Comparison of ENCODE assay signal across 1 cellular context in genomic region chr2:170928824-170929685, GRCh38.
TF ChIP-seq lines count a peak whose summit lies in the region.

Gene GORASP2 (plus strand): TSS chr2:170929253. CDS start chr2:170929341, 88 bp downstream.

TF ChIP-seq in HepG2, 621 proteins besides CTCF, POLR2A, EP300 and RAD21 (continued from another document and continues in another):
- peak; percentile 93; the same call in 1 of the 2 replicates for TF ChIP-seq ZBTB25 (CRISPR knock-in tag; IDR thresholded peaks at IDR 0.05)
- peak in 1 of 2 experiments; percentile 99; a peak in 2 of 4 replicates for TF ChIP-seq KLF16 (CRISPR knock-in tag; IDR thresholded peaks at IDR 0.05)
- peak; percentile 70; the same call in 1 of the 2 replicates for TF ChIP-seq ZNF235 (CRISPR knock-in tag; IDR thresholded peaks at IDR 0.05; ENCODE audit: borderline replicate concordance)
- peak; percentile 73; the same call in 1 of the 2 replicates for TF ChIP-seq GZF1 (CRISPR knock-in tag; IDR thresholded peaks at IDR 0.05)
- TF ChIP-seq KAT2B (IDR thresholded peaks at IDR 0.05; ENCODE audit: borderline replicate concordance, low read depth, low read length) = no peak
- peak; percentile 100 for TF ChIP-seq TARDBP (CRISPR knock-in tag; IDR thresholded peaks at IDR 0.05)
- TF ChIP-seq ZMYM2 (CRISPR knock-in tag; IDR thresholded peaks at IDR 0.05) = no peak
- TF ChIP-seq ATF4 (CRISPR knock-in tag; IDR thresholded peaks at IDR 0.05) = peak in 1 of 2 experiments; percentile 85; a peak in 2 of 4 replicates
- TF ChIP-seq ZNF121 (CRISPR knock-in tag; IDR thresholded peaks at IDR 0.05) = peak; percentile 77
- no peak for TF ChIP-seq SMARCE1 (IDR thresholded peaks at IDR 0.05; ENCODE audit: borderline replicate concordance)
- TF ChIP-seq NCOA5 (CRISPR knock-in tag; IDR thresholded peaks at IDR 0.05) = no peak
- TF ChIP-seq KDM3A (CRISPR knock-in tag; IDR thresholded peaks at IDR 0.05; ENCODE audit: low read depth) = peak; percentile 93; the same call in 1 of the 2 replicates
- TF ChIP-seq ZHX2 (IDR thresholded peaks at IDR 0.05; ENCODE audit: low read depth) = no peak; the same call in 1 of the 2 replicates
- no peak; the same call in 1 of the 2 replicates for TF ChIP-seq ZHX2 (CRISPR knock-in tag; IDR thresholded peaks at IDR 0.05; ENCODE audit: borderline replicate concordance)
- peak; percentile 91 for TF ChIP-seq IKZF5 (CRISPR knock-in tag; IDR thresholded peaks at IDR 0.05)
- TF ChIP-seq PCBP1 (IDR thresholded peaks at IDR 0.05; ENCODE audit: borderline replicate concordance, low read depth, low read length) = no peak
- TF ChIP-seq ZNF556 (CRISPR knock-in tag; IDR thresholded peaks at IDR 0.05; ENCODE audit: borderline replicate concordance) = peak; percentile 89; the same call in 1 of the 2 replicates
- peak; percentile 89 for TF ChIP-seq ATF2 (CRISPR knock-in tag; IDR thresholded peaks at IDR 0.05)
- peak; percentile 74 for TF ChIP-seq RXRB (CRISPR knock-in tag; IDR thresholded peaks at IDR 0.05; ENCODE audit: borderline replicate concordance)
- TF ChIP-seq THAP8 (CRISPR knock-in tag; IDR thresholded peaks at IDR 0.05; ENCODE audit: borderline replicate concordance) = no peak
- peak; percentile 97; the same call in 1 of the 2 replicates for TF ChIP-seq ZHX1 (CRISPR knock-in tag; IDR thresholded peaks at IDR 0.05; ENCODE audit: low read depth)
- TF ChIP-seq ZNF292 (CRISPR knock-in tag; IDR thresholded peaks at IDR 0.05; ENCODE audit: borderline replicate concordance, low read depth) = no peak
- peak; percentile 32 for TF ChIP-seq TGIF2 (CRISPR knock-in tag; IDR thresholded peaks at IDR 0.05)
- TF ChIP-seq ZFP82 (CRISPR knock-in tag; IDR thresholded peaks at IDR 0.05; ENCODE audit: borderline replicate concordance) = peak; percentile 55; the same call in 1 of the 2 replicates
- peak; percentile 9; the same call in 1 of the 2 replicates for TF ChIP-seq ZSCAN22 (CRISPR knock-in tag; IDR thresholded peaks at IDR 0.05)
- TF ChIP-seq ARID5B (CRISPR knock-in tag; IDR thresholded peaks at IDR 0.05) = peak; percentile 89
- 0 out of 2 replicates have a peak, but pooled peaks have one; percentile 13 for TF ChIP-seq ZNF138 (CRISPR knock-in tag; IDR thresholded peaks at IDR 0.05; ENCODE audit: low read depth)
- no peak for TF ChIP-seq DNMT1 (CRISPR knock-in tag; IDR thresholded peaks at IDR 0.05)
- peak; percentile 90 for TF ChIP-seq SKIL (CRISPR knock-in tag; IDR thresholded peaks at IDR 0.05; ENCODE audit: borderline replicate concordance)
- TF ChIP-seq ZNF724P (CRISPR knock-in tag; IDR thresholded peaks at IDR 0.05; ENCODE audit: borderline replicate concordance) = peak; percentile 97
- TF ChIP-seq SMC3 (IDR thresholded peaks at IDR 0.05; ENCODE audit: low read length) = peak; percentile 57
- no peak for TF ChIP-seq NFIB (CRISPR knock-in tag; IDR thresholded peaks at IDR 0.05; ENCODE audit: borderline replicate concordance)
- TF ChIP-seq RCOR2 (CRISPR knock-in tag; IDR thresholded peaks at IDR 0.05) = peak; percentile 77
- no peak for TF ChIP-seq ZNF496 (CRISPR knock-in tag; IDR thresholded peaks at IDR 0.05; ENCODE audit: insufficient replicate concordance)
